28 cellular contexts compared by ENCODE assay signal in the genomic region with DNA sequence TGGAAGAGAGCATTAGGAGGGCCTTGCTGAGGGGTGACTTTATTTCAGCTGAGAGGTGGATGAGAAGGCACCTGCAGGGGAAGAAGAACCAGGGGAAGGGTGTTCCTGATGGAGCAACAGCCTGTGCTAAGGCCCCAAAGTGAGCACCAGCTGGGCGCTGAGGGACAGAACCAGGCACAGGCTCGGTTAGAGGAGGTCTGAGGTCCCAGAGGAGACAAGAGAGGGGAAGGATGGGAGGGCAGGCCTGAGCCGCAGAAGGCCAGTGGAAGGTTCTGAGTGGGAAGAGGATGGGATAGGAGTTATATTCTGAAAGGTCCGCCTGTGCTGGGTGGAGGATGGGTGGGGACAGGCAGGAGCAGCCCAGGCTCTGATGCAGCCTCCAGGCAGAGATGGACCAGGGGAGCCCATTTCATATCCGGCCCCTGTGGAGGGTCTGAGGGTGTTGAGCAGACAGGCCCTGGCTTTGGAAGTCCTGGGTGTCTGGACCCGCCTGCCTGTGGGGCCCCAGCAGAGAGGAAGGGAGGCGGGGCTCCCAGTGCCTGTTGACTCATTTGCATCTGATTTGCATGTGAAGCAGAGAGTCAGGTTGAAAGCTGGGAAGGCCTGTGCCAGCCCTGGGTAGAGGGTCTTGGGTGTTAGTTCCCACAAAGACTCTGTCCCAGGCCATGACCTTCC. TPM values are rescaled to one million over a fixed set of nuclear protein-coding genes. Genes with fewer than 3 reads are reported as not detected.
DNase-seq lines count a peak whose midpoint lies in the region; ATAC-seq, FAIRE-seq and TF ChIP-seq lines count a peak whose summit lies in the region.
"Had no signal": no experiment of that assay in that cellular context is flagged by ENCODE, and none has a peak within 500 bp of the region (broad histone marks: within the 10 kb centered on the region; RNA-seq: fewer than 3 reads in every experiment).

No MANE protein-coding gene starts in this region.

- no peaks in the 10 kb centered on the region for H3K36me3 Mint-ChIP-seq in activated CD4-positive, alpha-beta T cell treated with anti-CD3 and anti-CD28 coated beads for 36 hours (ENCODE audit: low read depth)
- H3K36me3 Mint-ChIP-seq in activated T-cell treated with anti-CD3 and anti-CD28 coated beads, Interleukin-2, amount 50 U/mL, for 24 hours (ENCODE audit: low read depth), result no peaks in the 10 kb centered on the region
- H3K36me3 Mint-ChIP-seq: activated naive CD8-positive, alpha-beta T cell treated with anti-CD3 and anti-CD28 coated beads for 36 hours; CD4-positive, alpha-beta memory T cell had no signal

- H3K4me3 ChIP-seq in Peyer's patch (no peak overlapping the region), kidney (ENCODE audit: low read length in 2 of 2) (no peak overlapping the region)
- H3K4me3 ChIP-seq: cardiac muscle cell, esophagus muscularis mucosa, heart right ventricle had no signal

- H3K27ac Mint-ChIP-seq in activated CD4-positive, alpha-beta T cell treated with anti-CD3 and anti-CD28 coated beads for 36 hours, result peak overlapping the region; percentile 6
- no peak overlapping the region for H3K27ac Mint-ChIP-seq in activated T-cell treated with anti-CD3 and anti-CD28 coated beads, Interleukin-2, amount 50 U/mL, for 24 hours
- H3K27ac Mint-ChIP-seq: activated naive CD8-positive, alpha-beta T cell treated with anti-CD3 and anti-CD28 coated beads for 36 hours had no signal

- no peak for TF ChIP-seq CTCF in Peyer's patch (IDR thresholded peaks at IDR 0.05)
- no peak for TF ChIP-seq CTCF in kidney (IDR thresholded peaks at IDR 0.05; ENCODE audit: borderline replicate concordance, extremely low read depth, insufficient read depth)

- ATAC-seq in activated CD4-positive, alpha-beta T cell treated with anti-CD3 and anti-CD28 coated beads for 36 hours, result no peak
- ATAC-seq in GM21576 (IDR thresholded peaks at IDR 0.05; ENCODE audit: unreplicated experiment), result no peak
- ATAC-seq in HG02981 (IDR thresholded peaks at IDR 0.05; ENCODE audit: unreplicated experiment), result no peak
- ATAC-seq: foreskin keratinocyte, heart right ventricle had no signal

- POLR2A ChIA-PET in activated CD4-positive, alpha-beta T cell treated with anti-CD3 and anti-CD28 coated beads for 36 hours (lab: Charles Lee), result no interaction called here

- no peaks in the 10 kb centered on the region for H3K9me3 Mint-ChIP-seq in activated CD4-positive, alpha-beta T cell treated with anti-CD3 and anti-CD28 coated beads for 36 hours (ENCODE audit: low read depth)
- H3K9me3 Mint-ChIP-seq in activated T-cell treated with anti-CD3 and anti-CD28 coated beads, Interleukin-2, amount 50 U/mL, for 24 hours, result no peaks in the 10 kb centered on the region
- H3K9me3 Mint-ChIP-seq: activated naive CD8-positive, alpha-beta T cell treated with anti-CD3 and anti-CD28 coated beads for 36 hours had no signal

- no peak overlapping the region for H3K9ac ChIP-seq in kidney (ENCODE audit: low read length in 2 of 2)
- H3K9ac ChIP-seq: KMS-11 had no signal

- H3K4me1 ChIP-seq in Peyer's patch (peaks cover 0 to 19% (median 0%) of the 10 kb centered on the region in 4 donors), kidney (ENCODE audit: control insufficient read depth in 1 of 2, insufficient read depth in 1 of 2, low read depth in 1 of 2, low read length in 2 of 2) (peaks cover 0 to 4% of the 10 kb centered on the region in 2 donors)
- H3K4me1 ChIP-seq: foreskin keratinocyte had no signal

- H3K4me3 Mint-ChIP-seq in activated CD4-positive, alpha-beta T cell treated with anti-CD3 and anti-CD28 coated beads for 36 hours, result no peak overlapping the region
- no peak overlapping the region for H3K4me3 Mint-ChIP-seq in activated T-cell treated with anti-CD3 and anti-CD28 coated beads, Interleukin-2, amount 50 U/mL, for 24 hours
- H3K4me3 Mint-ChIP-seq: activated naive CD8-positive, alpha-beta T cell treated with anti-CD3 and anti-CD28 coated beads for 36 hours; CD4-positive, alpha-beta memory T cell had no signal

- no peaks in the 10 kb centered on the region for H3K36me3 ChIP-seq in Peyer's patch
- no peaks in the 10 kb centered on the region for H3K36me3 ChIP-seq in kidney (ENCODE audit: control insufficient read depth in 1 of 2, insufficient read depth in 2 of 2, low read length in 2 of 2)
- H3K36me3 ChIP-seq: cardiac muscle cell, esophagus muscularis mucosa, heart right ventricle had no signal

- CTCF ChIA-PET in activated CD4-positive, alpha-beta T cell treated with anti-CD3 and anti-CD28 coated beads for 36 hours (lab: Charles Lee), result interaction anchor here (0.7 to 9.3 kb wide), 3 partner anchors 25 to 134 kb away, joined by 3 to 164 read pairs (median 3); no protein-coding TSS in a partner anchor

- no peaks in the 10 kb centered on the region for H3K27me3 ChIP-seq in Peyer's patch
- H3K27me3 ChIP-seq: cardiac muscle cell, foreskin keratinocyte, heart right ventricle had no signal

- H3K27me3 Mint-ChIP-seq in activated CD4-positive, alpha-beta T cell treated with anti-CD3 and anti-CD28 coated beads for 36 hours, result no peaks in the 10 kb centered on the region
- H3K27me3 Mint-ChIP-seq in activated T-cell treated with anti-CD3 and anti-CD28 coated beads, Interleukin-2, amount 50 U/mL, for 24 hours, result no peaks in the 10 kb centered on the region
- H3K27me3 Mint-ChIP-seq: activated naive CD8-positive, alpha-beta T cell treated with anti-CD3 and anti-CD28 coated beads for 36 hours; CD4-positive, alpha-beta memory T cell had no signal

- TF ChIP-seq POLR2A in Peyer's patch (IDR thresholded peaks at IDR 0.05), result no peak

- H3K4me1 Mint-ChIP-seq in activated CD4-positive, alpha-beta T cell treated with anti-CD3 and anti-CD28 coated beads for 36 hours, result no peaks in the 10 kb centered on the region
- H3K4me1 Mint-ChIP-seq in activated T-cell treated with anti-CD3 and anti-CD28 coated beads, Interleukin-2, amount 50 U/mL, for 24 hours (ENCODE audit: low read depth), result peaks cover 1% of the 10 kb centered on the region

- FAIRE-seq in kidney (lab: Jason Lieb, UNC), result no peak
- FAIRE-seq: GM12892, HTR-8/SVneo had no signal

- H3K9me3 ChIP-seq in Peyer's patch (no peaks in the 10 kb centered on the region), kidney (ENCODE audit: control insufficient read depth in 1 of 2, low read length in 2 of 2) (no peaks in the 10 kb centered on the region)
- H3K9me3 ChIP-seq: esophagus muscularis mucosa, heart right ventricle had no signal

- H3K27ac ChIP-seq in Peyer's patch (peak overlapping the region in 1 of 4 donors; percentile 25), kidney (ENCODE audit: low read depth in 2 of 2, low read length in 2 of 2) (no peak overlapping the region)
- H3K27ac ChIP-seq: cardiac muscle cell, esophagus muscularis mucosa, foreskin keratinocyte, heart right ventricle, KMS-11 had no signal

- DNase-seq in activated CD4-positive, alpha-beta T cell treated with anti-CD3 and anti-CD28 coated beads for 36 hours, result no peak
- DNase-seq in activated CD4-positive, alpha-beta T cell treated with anti-CD3 and anti-CD28 coated beads, Interleukin-2, amount 50 U/mL, for 4 hours, result no peak
- DNase-seq in Peyer's patch (peak in 2 of 3 donors; percentile 12 to 46), kidney (peak; percentile 43), posterior vena cava (ENCODE audit: low spot score) (peak; percentile 67)
- no peak for DNase-seq in activated T-cell treated with anti-CD3 and anti-CD28 coated beads, Interleukin-2, amount 50 U/mL, for 24 hours
- DNase-seq: 8988T; activated CD4-positive, alpha-beta T cell treated with anti-CD3 and anti-CD28 coated beads for 4 hours; activated naive CD8-positive, alpha-beta T cell treated with anti-CD3 and anti-CD28 coated beads for 36 hours; aorta; foreskin keratinocyte; GOT3; heart right ventricle; mesenchymal stem cell; MM.1S; NCI-H1417; NCI-H2081 treated with DMSO at 0.1 percent for 48 hours; NCI-H226; stimulated activated naive CD4-positive, alpha-beta T cell treated with Interleukin-2 at 50 U/mL for 16 hours had no signal

- intact Hi-C loops in activated CD4-positive, alpha-beta T cell treated with anti-CD3 and anti-CD28 coated beads for 36 hours (cut with DNase I, micrococcal nuclease), result no loop called here
- intact Hi-C loops in kidney (cut with DNase I) (no loop called here), posterior vena cava (cut with DNase I) (loop anchor here in 1 of 2 donors (5.0 kb wide), 1 partner anchor 285 kb away; no protein-coding TSS in a partner anchor)

RNA-seq across cellular contexts. Expression of a gene that starts 10.7 kb away (rescaled TPM):
- total RNA-seq in activated CD4-positive, alpha-beta T cell treated with anti-CD3 and anti-CD28 coated beads for 36 hours, result 10 to 100 TPM; 15.5 TPM
- total RNA-seq in Peyer's patch (10 to 100 TPM in 2 of 4 donors, 1 to 10 TPM in 2; 5.1 to 15.7 (median 12.7) TPM), kidney (10.2 TPM), posterior vena cava (1 to 10 TPM; 2.7 to 4.0 TPM)
- 12.6 TPM for polyA plus RNA-seq in kidney (ENCODE audit: insufficient read depth, low read depth, low replicate concordance)

RNA-seq across cellular contexts. Expression of a gene that starts 54.5 kb away (rescaled TPM):
- not detected for total RNA-seq in activated CD4-positive, alpha-beta T cell treated with anti-CD3 and anti-CD28 coated beads for 36 hours
- total RNA-seq in Peyer's patch (100 to 1,000 TPM in 1 of 4 donors, 10 to 100 TPM in 3; 15.7 to 176 (median 26.0) TPM), kidney (10.9 TPM), posterior vena cava (1 to 10 TPM; 1.1 to 3.6 TPM)
- 11.4 TPM for polyA plus RNA-seq in kidney (ENCODE audit: insufficient read depth, low read depth, low replicate concordance)
- total RNA-seq: CD4-positive, alpha-beta memory T cell; T-helper 1 cell treated with Interleukin-12 subunit alpha and Interleukin-12 subunit beta and Interleukin-4 antibody, amounts not matched to agents 30 ng/mL and 1 ng/mL, for 36 hours had no signal
- polyA plus RNA-seq: cardiac muscle cell; CD4-positive, alpha-beta memory T cell had no signal

Comparison
In these comparisons a context has a peak if more than half of its experiments do, and no peak if none do; other contexts are left out.
1. DNase-seq: peak in Peyer's patch (2 of 3), kidney (single experiment) and posterior vena cava (single experiment); none in activated CD4-positive, alpha-beta T cell treated with anti-CD3 and anti-CD28 coated beads for 36 hours (single experiment), activated CD4-positive, alpha-beta T cell treated with anti-CD3 and anti-CD28 coated beads, Interleukin-2, amount 50 U/mL, for 4 hours (0 of 2) and activated T-cell treated with anti-CD3 and anti-CD28 coated beads, Interleukin-2, amount 50 U/mL, for 24 hours (single experiment).